In the genomic region with DNA sequence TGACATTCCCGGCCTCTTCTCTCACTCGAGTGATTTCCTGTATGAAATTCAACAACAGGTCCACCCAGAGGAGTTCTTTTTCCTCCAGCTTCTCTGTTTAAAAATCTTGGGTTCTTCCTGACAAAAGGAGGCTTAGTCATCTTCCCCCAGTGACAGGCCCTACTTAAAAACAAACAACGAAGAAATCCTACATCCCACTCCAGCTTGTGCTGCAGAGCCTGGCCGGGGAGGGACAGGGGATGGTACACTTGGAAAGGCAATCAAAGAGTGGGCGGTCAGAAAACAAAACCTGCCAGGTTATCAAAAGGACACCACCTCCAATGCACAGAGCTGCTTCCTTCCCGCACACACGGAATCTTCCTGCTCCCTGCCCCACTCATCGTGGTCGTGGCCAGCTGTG, we compare ENCODE assay signal across 14 cellular contexts.
A peak's percentile ranks its signal among the peaks of the same experiment; 100 is the strongest.
DNase-seq lines count a peak whose midpoint lies in the region; ATAC-seq, FAIRE-seq and TF ChIP-seq lines count a peak whose summit lies in the region.
"Had no signal": no experiment of that assay in that cellular context is flagged by ENCODE, and none has a peak within 500 bp of the region (broad histone marks: within the 10 kb centered on the region; RNA-seq: fewer than 3 reads in every experiment).

No MANE protein-coding gene starts in this region.

- H2BK12ac ChIP-seq in trophoblast cell (ENCODE audit: low read length), result no peak overlapping the region

- H4K91ac ChIP-seq in trophoblast cell (ENCODE audit: low read depth, low read length), result no peak overlapping the region

- peak overlapping the region; percentile 66 for H3K4me2 ChIP-seq in fibroblast of lung (ENCODE audit: extremely low read depth, insufficient read depth, low read length)
- H3K4me2 ChIP-seq in neural progenitor cell, result peak overlapping the region; percentile 9
- H3K4me2 ChIP-seq in trophoblast cell (ENCODE audit: low read length), result no peak overlapping the region

- no peak overlapping the region for H3K9ac ChIP-seq in fibroblast of lung (ENCODE audit: insufficient read depth, low read length)
- H3K9ac ChIP-seq in neural progenitor cell, result no peak overlapping the region
- H3K9ac ChIP-seq in trophoblast cell (ENCODE audit: low read length), result no peak overlapping the region

- no peaks in the 10 kb centered on the region for H3K36me3 ChIP-seq in RWPE2 (ENCODE audit: low read depth)
- H3K36me3 ChIP-seq in fibroblast of lung (ENCODE audit: control insufficient read depth, insufficient read depth, low read length), result no peaks in the 10 kb centered on the region
- no peaks in the 10 kb centered on the region for H3K36me3 ChIP-seq in neural progenitor cell
- no peaks in the 10 kb centered on the region for H3K36me3 ChIP-seq in small intestine (ENCODE audit: control insufficient read depth in 2 of 2, insufficient read depth in 2 of 2, low read length in 2 of 2)
- peaks cover 0 to 4% of the 10 kb centered on the region in 2 experiments for H3K36me3 ChIP-seq in trophoblast cell (ENCODE audit: control insufficient read depth in 1 of 2, insufficient read depth in 2 of 2, low read length in 2 of 2)

- no peak overlapping the region for H3K4me3 Mint-ChIP-seq in neural progenitor cell
- H3K4me3 Mint-ChIP-seq: activated CD4-positive, alpha-beta memory T cell treated with anti-CD3 and anti-CD28 coated beads for 36 hours; activated naive CD4-positive, alpha-beta T cell treated with anti-CD3 and anti-CD28 coated beads, Interleukin-2, amount 10 ng/mL, durations not matched to agents 7 days and 5 days had no signal

- H3K4me3 ChIP-seq in AG04450 (ENCODE audit: low read depth, low read length) (no peak overlapping the region), RWPE2 (ENCODE audit: severe bottlenecking) (no peak overlapping the region), fibroblast of lung (replicated peaks in 1 of 4; ENCODE audit: control extremely low read depth in 1 of 4, insufficient read depth in 1 of 4, low read depth in 3 of 4, low read length in 4 of 4) (no peak overlapping the region), neural progenitor cell (no peak overlapping the region), small intestine (ENCODE audit: low read depth in 1 of 2, low read length in 2 of 2) (no peak overlapping the region), trophoblast cell (ENCODE audit: low read depth, low read length) (no peak overlapping the region)

- no peak overlapping the region for H3K23ac ChIP-seq in trophoblast cell (ENCODE audit: low read length)

- no peaks in the 10 kb centered on the region for H3K9me3 Mint-ChIP-seq in neural progenitor cell
- H3K9me3 Mint-ChIP-seq: activated CD4-positive, alpha-beta memory T cell treated with anti-CD3 and anti-CD28 coated beads for 36 hours; activated naive CD4-positive, alpha-beta T cell treated with anti-CD3 and anti-CD28 coated beads, Interleukin-2, amount 10 ng/mL, durations not matched to agents 7 days and 5 days had no signal

- H4K12ac ChIP-seq in trophoblast cell (ENCODE audit: low read depth, low read length), result no peak overlapping the region

- H3K79me2 ChIP-seq in fibroblast of lung (ENCODE audit: control insufficient read depth, insufficient read depth, low read length) (no peaks in the 10 kb centered on the region), neural progenitor cell (ENCODE audit: low read depth) (no peaks in the 10 kb centered on the region), trophoblast cell (ENCODE audit: control insufficient read depth, insufficient read depth, low read length, poor library complexity) (no peaks in the 10 kb centered on the region)

- POLR2A ChIA-PET in AG04450 (lab: Yijun Ruan, JAX), result interaction anchor here (0.6 to 0.8 kb wide), 3 partner anchors 33 to 396 kb away, joined by 3 read pairs; no protein-coding TSS in a partner anchor

- H3K27ac Mint-ChIP-seq in neural progenitor cell, result no peak overlapping the region
- H3K27ac Mint-ChIP-seq: activated CD4-positive, alpha-beta memory T cell treated with anti-CD3 and anti-CD28 coated beads for 36 hours; activated naive CD4-positive, alpha-beta T cell treated with anti-CD3 and anti-CD28 coated beads, Interleukin-2, amount 10 ng/mL, durations not matched to agents 7 days and 5 days had no signal

- H2BK5ac ChIP-seq in trophoblast cell (ENCODE audit: low read depth, low read length, poor library complexity), result no peak overlapping the region

- H2BK120ac ChIP-seq in trophoblast cell (ENCODE audit: insufficient read depth, low read length, poor library complexity), result no peak overlapping the region

- H3K36me3 Mint-ChIP-seq in neural progenitor cell, result no peaks in the 10 kb centered on the region
- H3K36me3 Mint-ChIP-seq: activated CD4-positive, alpha-beta memory T cell treated with anti-CD3 and anti-CD28 coated beads for 36 hours; activated naive CD4-positive, alpha-beta T cell treated with anti-CD3 and anti-CD28 coated beads, Interleukin-2, amount 10 ng/mL, durations not matched to agents 7 days and 5 days had no signal

- no peak overlapping the region for H3K14ac ChIP-seq in trophoblast cell (ENCODE audit: low read length)

- no peaks in the 10 kb centered on the region for H3K79me1 ChIP-seq in trophoblast cell (ENCODE audit: low read length)

- no peak overlapping the region for H2AFZ ChIP-seq in fibroblast of lung (ENCODE audit: low read length)
- peak overlapping the region; percentile 87 for H2AFZ ChIP-seq in neural progenitor cell (replicated peaks)
- H2AFZ ChIP-seq in trophoblast cell (ENCODE audit: insufficient read depth, low read length, poor library complexity), result no peak overlapping the region

- H4K8ac ChIP-seq in trophoblast cell (ENCODE audit: low read depth, low read length), result no peak overlapping the region

- no peak overlapping the region for H3K4ac ChIP-seq in trophoblast cell (ENCODE audit: low read depth, low read length)

- peak; percentile 50 for DNase-seq in AG04450 (ENCODE audit: low read depth, low spot score)
- no peak for DNase-seq in RWPE2 (ENCODE audit: low spot score)
- peak; percentile 81 for DNase-seq in fibroblast of lung (ENCODE audit: low read depth in 2 of 2)
- peak; percentile 20 for DNase-seq in neural progenitor cell (ENCODE audit: low spot score)
- no peak for DNase-seq in small intestine
- no peak for DNase-seq in effector CD4-positive, alpha-beta T cell
- DNase-seq in trophoblast cell, result no peak
- DNase-seq: activated CD4-positive, alpha-beta memory T cell treated with anti-CD3 and anti-CD28 coated beads for 36 hours; activated naive CD4-positive, alpha-beta T cell treated with anti-CD3 and anti-CD28 coated beads, Interleukin-2, amount 10 ng/mL, durations not matched to agents 7 days and 5 days; effector CD8-positive, alpha-beta T cell; NCI-H2081; stimulated activated naive CD4-positive, alpha-beta T cell treated with Interleukin-2 at 50 U/mL for 16 hours; T-helper 1 cell had no signal

- H3K9me3 ChIP-seq in AG04450 (ENCODE audit: control insufficient read depth, insufficient read depth, low read length) (no peaks in the 10 kb centered on the region), RWPE2 (ENCODE audit: severe bottlenecking) (no peaks in the 10 kb centered on the region), fibroblast of lung (ENCODE audit: control insufficient read depth, insufficient read depth, low read depth, low read length) (no peaks in the 10 kb centered on the region), neural progenitor cell (ENCODE audit: low read depth) (no peaks in the 10 kb centered on the region), small intestine (ENCODE audit: control insufficient read depth, low read depth) (no peaks in the 10 kb centered on the region), trophoblast cell (ENCODE audit: insufficient read depth, low read depth, low read length) (no peaks in the 10 kb centered on the region)

- no peak for FAIRE-seq in small intestine (lab: Jason Lieb, UNC)

- H3K27me3 ChIP-seq in AG04450 (ENCODE audit: control insufficient read depth, insufficient read depth, low read length), result no peaks in the 10 kb centered on the region
- peaks cover 22% of the 10 kb centered on the region for H3K27me3 ChIP-seq in RWPE2 (ENCODE audit: insufficient read depth, poor library complexity, severe bottlenecking)
- H3K27me3 ChIP-seq in fibroblast of lung (ENCODE audit: control insufficient read depth, insufficient read depth, low read length), result no peaks in the 10 kb centered on the region
- no peaks in the 10 kb centered on the region for H3K27me3 ChIP-seq in neural progenitor cell
- no peaks in the 10 kb centered on the region for H3K27me3 ChIP-seq in small intestine (ENCODE audit: control insufficient read depth in 2 of 2, insufficient read depth in 2 of 2, low read length in 2 of 2)
- H3K27me3 ChIP-seq in trophoblast cell (ENCODE audit: insufficient read depth, low read length), result no peaks in the 10 kb centered on the region

- TF ChIP-seq CTCF in AG04450 (IDR thresholded peaks at IDR 0.05; ENCODE audit: low read depth, low read length) (no peak), RWPE2 (IDR thresholded peaks at IDR 0.05; ENCODE audit: poor library complexity, severe bottlenecking) (no peak), fibroblast of lung (conservative IDR thresholded peaks at IDR 0.05 in 1 of 2, IDR thresholded peaks at IDR 0.05 in 1 of 2; ENCODE audit: low read depth in 1 of 2, low read length in 2 of 2) (no peak), neural progenitor cell (IDR thresholded peaks at IDR 0.05) (no peak)

- H3K27ac ChIP-seq in AG04450 (ENCODE audit: low read depth, low read length) (peak overlapping the region; percentile 82), RWPE2 (ENCODE audit: poor library complexity, severe bottlenecking) (no peak overlapping the region), fibroblast of lung (ENCODE audit: insufficient read depth, low read length) (peak overlapping the region; percentile 63), neural progenitor cell (no peak overlapping the region), small intestine (ENCODE audit: low read depth in 1 of 2, low read length in 1 of 2) (peak overlapping the region in 1 of 2 donors; percentile 57), trophoblast cell (ENCODE audit: low read depth, low read length) (no peak overlapping the region)

- peaks cover 4% of the 10 kb centered on the region for H3K27me3 Mint-ChIP-seq in neural progenitor cell (ENCODE audit: insufficient read depth, low read depth)

- no peak overlapping the region for H3K18ac ChIP-seq in trophoblast cell (ENCODE audit: low read length)

- WGBS in small intestine, 3 donors, result 56 to 82% (median 67%) methylated on average over 9 of the region's 9 CpGs
- WGBS in trophoblast cell (ENCODE audit: extremely low coverage, insufficient coverage, insufficient read length), result no CpG with 5 or more reads among the region's 9 CpGs

- no peaks in the 10 kb centered on the region for H3F3A ChIP-seq in neural progenitor cell (ENCODE audit: low read depth)

- H4K20me1 ChIP-seq in fibroblast of lung (ENCODE audit: control insufficient read depth, extremely low read depth, insufficient read depth, low read length) (no peaks in the 10 kb centered on the region), neural progenitor cell (ENCODE audit: low read depth) (no peaks in the 10 kb centered on the region)

- H3K4me1 ChIP-seq in RWPE2 (ENCODE audit: insufficient read depth, poor library complexity, severe bottlenecking) (no peaks in the 10 kb centered on the region), fibroblast of lung (ENCODE audit: control insufficient read depth, extremely low read depth, insufficient read depth, low read length) (peaks cover 19% of the 10 kb centered on the region), neural progenitor cell (peaks cover 20% of the 10 kb centered on the region), small intestine (ENCODE audit: control insufficient read depth in 2 of 2, insufficient read depth in 1 of 2, low read depth in 1 of 2, low read length in 1 of 2) (no peaks in the 10 kb centered on the region), trophoblast cell (ENCODE audit: control insufficient read depth in 1 of 2, insufficient read depth in 2 of 2, low read length in 2 of 2) (no peaks in the 10 kb centered on the region)

- H3K4me1 Mint-ChIP-seq in neural progenitor cell, result peaks cover 16% of the 10 kb centered on the region
- H3K4me1 Mint-ChIP-seq: activated naive CD4-positive, alpha-beta T cell treated with anti-CD3 and anti-CD28 coated beads, Interleukin-2, amount 10 ng/mL, durations not matched to agents 7 days and 5 days had no signal

- ATAC-seq in RWPE2 (ENCODE audit: low read depth) (0 out of 3 replicates have a peak, but pooled peaks have one; percentile 14), HG03108 (IDR thresholded peaks at IDR 0.05; ENCODE audit: unreplicated experiment) (no peak)

- H2AK5ac ChIP-seq in trophoblast cell (ENCODE audit: low read length), result no peak overlapping the region

- CTCF ChIA-PET in AG04450 (lab: Charles Lee), result interaction anchor here (0.8 to 1.2 kb wide), 3 partner anchors 11 to 214 kb away, joined by 3 read pairs; no protein-coding TSS in a partner anchor

Comparison
In these comparisons a context has a peak if more than half of its experiments do, and no peak if none do; other contexts are left out.
1. DNase-seq: peak in AG04450 (single experiment), fibroblast of lung (2 of 2) and neural progenitor cell (single experiment); none in RWPE2 (single experiment), small intestine (single experiment), effector CD4-positive, alpha-beta T cell (single experiment) and trophoblast cell (0 of 2).
2. H3K27ac ChIP-seq: peak in AG04450 (single experiment) and fibroblast of lung (single experiment); none in RWPE2 (single experiment), neural progenitor cell (single experiment) and trophoblast cell (single experiment).